ENCODE assay signal across 9 cellular contexts in the genomic region with DNA sequence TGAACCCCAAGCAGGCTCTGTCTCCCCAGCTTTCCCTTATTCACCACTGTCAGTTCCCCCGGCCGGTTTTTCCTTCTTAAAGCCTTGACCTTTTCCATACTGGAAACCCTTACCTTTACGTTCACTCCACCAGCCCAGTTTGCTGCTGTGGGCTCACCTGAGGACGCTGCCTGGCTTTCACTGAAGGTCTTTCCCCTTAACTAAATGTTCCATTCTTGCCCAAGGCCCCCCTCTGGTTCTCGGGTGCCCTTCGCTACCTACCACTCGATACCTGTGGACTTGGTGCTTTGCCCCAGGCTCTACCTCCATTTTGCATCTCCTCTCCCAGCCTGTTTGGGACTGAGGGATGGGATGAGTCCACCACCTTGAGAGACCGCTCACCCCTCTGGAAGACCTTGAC. TPM values are rescaled to one million over a fixed set of nuclear protein-coding genes. Genes with fewer than 3 reads are reported as not detected.
A peak's percentile ranks its signal among the peaks of the same experiment; 100 is the strongest.
DNase-seq lines count a peak whose midpoint lies in the region; ATAC-seq and TF ChIP-seq lines count a peak whose summit lies in the region.
"Had no signal": no experiment of that assay in that cellular context is flagged by ENCODE, and none has a peak within 500 bp of the region (broad histone marks: within the 10 kb centered on the region; RNA-seq: fewer than 3 reads in every experiment).

No MANE protein-coding gene starts in this region.

- no peaks in the 10 kb centered on the region for H3K27me3 Mint-ChIP-seq in activated CD4-positive, alpha-beta memory T cell treated with anti-CD3 and anti-CD28 coated beads for 36 hours

- CTCF ChIA-PET in HEK293 (lab: Yijun Ruan, JAX) = interaction anchor here (0.6 kb wide), 1 partner anchor 156 kb away, joined by 5 read pairs; no protein-coding TSS in a partner anchor
- CTCF ChIA-PET in activated CD4-positive, alpha-beta memory T cell treated with anti-CD3 and anti-CD28 coated beads for 36 hours (lab: Charles Lee) = interaction anchor here (2.4 kb wide), 1 partner anchor 290 kb away, joined by 6 read pairs; a partner anchor contains a TSS

- intact Hi-C loops in activated CD4-positive, alpha-beta memory T cell treated with anti-CD3 and anti-CD28 coated beads for 36 hours (cut with micrococcal nuclease) = loop anchor here (2.0 kb wide), 1 partner anchor 21 kb away; a partner anchor contains a TSS
- intact Hi-C loops in right cardiac atrium (cut with DNase I) = no loop called here

- no peaks in the 10 kb centered on the region for H3K9me3 Mint-ChIP-seq in activated CD4-positive, alpha-beta memory T cell treated with anti-CD3 and anti-CD28 coated beads for 36 hours

- TF ChIP-seq CTCF in HEK293 (tag by site-specific recombination; IDR thresholded peaks at IDR 0.05) = no peak

- peak overlapping the region; percentile 98 for H3K4me3 Mint-ChIP-seq in activated CD4-positive, alpha-beta memory T cell treated with anti-CD3 and anti-CD28 coated beads for 36 hours

- peaks cover 25% of the 10 kb centered on the region for H3K4me1 Mint-ChIP-seq in activated CD4-positive, alpha-beta memory T cell treated with anti-CD3 and anti-CD28 coated beads for 36 hours (ENCODE audit: low read depth)

- H3K4me1 ChIP-seq in HEK293 (ENCODE audit: control insufficient read depth, insufficient read depth, low read length) = peaks cover 3% of the 10 kb centered on the region; the same call in 1 of the 2 replicates
- peaks cover 9% of the 10 kb centered on the region for H3K4me1 ChIP-seq in right cardiac atrium (ENCODE audit: control insufficient read depth, insufficient read depth, low read length)

- H3K4me3 ChIP-seq in HEK293 (ENCODE audit: low read depth, low read length) = peak overlapping the region; percentile 96
- H3K4me3 ChIP-seq in right cardiac atrium (ENCODE audit: low read length) = peak overlapping the region; percentile 73
- peak overlapping the region; percentile 72 to 100 (median 94) for H3K4me3 ChIP-seq in skin epidermis

- DNase-seq in activated CD4-positive, alpha-beta memory T cell treated with anti-CD3 and anti-CD28 coated beads for 36 hours = no peak
- DNase-seq in right cardiac atrium (peak in 1 of 3 donors; percentile 46), NCI-H2196 (lab: John Stamatoyannopoulos, UW; ENCODE audit: unreplicated experiment) (no peak), NCI-H2029 treated with DMSO at 0.1 percent for 48 hours (lab: John Stamatoyannopoulos, UW) (no peak)
- DNase-seq in stimulated activated CD4-positive, alpha-beta T cell treated with anti-CD3 and anti-CD28 coated beads, Interleukin-12 subunit alpha, Interleukin-12 subunit beta, amount 100 ng/mL, for 4 hours = no peak
- DNase-seq: NCI-H2029 had no signal

- WGBS in right cardiac atrium = 21% methylated on average over 8 of the region's 8 CpGs

- peaks cover 4 to 62% of the 10 kb centered on the region in 2 experiments; a peak in 2 of 3 replicates for H3K36me3 ChIP-seq in HEK293 (ENCODE audit: control insufficient read depth in 2 of 2, insufficient read depth in 1 of 2, low read length in 2 of 2)

- H3K36me3 Mint-ChIP-seq in activated CD4-positive, alpha-beta memory T cell treated with anti-CD3 and anti-CD28 coated beads for 36 hours = peaks cover 23% of the 10 kb centered on the region

- ATAC-seq in right cardiac atrium (no peak), HG03457 (IDR thresholded peaks at IDR 0.05; ENCODE audit: unreplicated experiment) (no peak)

- peak overlapping the region; percentile 67 for H3K27ac Mint-ChIP-seq in activated CD4-positive, alpha-beta memory T cell treated with anti-CD3 and anti-CD28 coated beads for 36 hours

- peak overlapping the region; percentile 78 for H3K27ac ChIP-seq in HEK293 (ENCODE audit: extremely low read depth, low read depth, low read length)
- peak overlapping the region; percentile 93 for H3K27ac ChIP-seq in right cardiac atrium (ENCODE audit: low read length)
- H3K27ac ChIP-seq in skin epidermis = peak overlapping the region; percentile 62 to 98 (median 96)

- POLR2A ChIA-PET in HEK293 (lab: Yijun Ruan, JAX) = interaction anchor here (1.3 to 2.8 kb wide), 4 partner anchors 10 to 41 kb away, joined by 5 to 15 read pairs (median 6); a partner anchor contains a TSS
- POLR2A ChIA-PET in activated CD4-positive, alpha-beta memory T cell treated with anti-CD3 and anti-CD28 coated beads for 36 hours (lab: Charles Lee) = interaction anchor here (1.1 to 1.4 kb wide), 2 partner anchors 10 to 74 kb away, joined by 4 to 6 read pairs; a partner anchor contains a TSS

- no peaks in the 10 kb centered on the region for H3K27me3 ChIP-seq in right cardiac atrium (ENCODE audit: control insufficient read depth, insufficient read depth)

- H3K9me3 ChIP-seq in HEK293 (ENCODE audit: control insufficient read depth, insufficient read depth, low read depth, low read length) = no peaks in the 10 kb centered on the region
- no peaks in the 10 kb centered on the region for H3K9me3 ChIP-seq in right cardiac atrium (ENCODE audit: control insufficient read depth, low read length)

TF ChIP-seq in HEK293, 187 proteins besides CTCF, POLR2A, EP300 and RAD21:
- no peak for TF ChIP-seq ZNF214 (tag by site-specific recombination; IDR thresholded peaks at IDR 0.05; ENCODE audit: borderline replicate concordance)
- TF ChIP-seq ZNF76 (tag by site-specific recombination; IDR thresholded peaks at IDR 0.05; ENCODE audit: borderline replicate concordance, low read depth) = no peak
- TF ChIP-seq, protein P1, sequence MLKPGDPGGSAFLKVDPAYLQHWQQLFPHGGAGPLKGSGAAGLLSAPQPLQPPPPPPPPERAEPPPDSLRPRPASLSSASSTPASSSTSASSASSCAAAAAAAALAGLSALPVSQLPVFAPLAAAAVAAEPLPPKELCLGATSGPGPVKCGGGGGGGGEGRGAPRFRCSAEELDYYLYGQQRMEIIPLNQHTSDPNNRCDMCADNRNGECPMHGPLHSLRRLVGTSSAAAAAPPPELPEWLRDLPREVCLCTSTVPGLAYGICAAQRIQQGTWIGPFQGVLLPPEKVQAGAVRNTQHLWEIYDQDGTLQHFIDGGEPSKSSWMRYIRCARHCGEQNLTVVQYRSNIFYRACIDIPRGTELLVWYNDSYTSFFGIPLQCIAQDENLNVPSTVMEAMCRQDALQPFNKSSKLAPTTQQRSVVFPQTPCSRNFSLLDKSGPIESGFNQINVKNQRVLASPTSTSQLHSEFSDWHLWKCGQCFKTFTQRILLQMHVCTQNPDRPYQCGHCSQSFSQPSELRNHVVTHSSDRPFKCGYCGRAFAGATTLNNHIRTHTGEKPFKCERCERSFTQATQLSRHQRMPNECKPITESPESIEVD (tag by site-specific recombination; IDR thresholded peaks at IDR 0.05) = no peak

RNA-seq across cellular contexts. Expression of a gene that starts 0.9 kb away (rescaled TPM):
- total RNA-seq in activated CD4-positive, alpha-beta memory T cell treated with anti-CD3 and anti-CD28 coated beads for 36 hours = 100 to 1,000 TPM; 218 to 221 TPM
- 100 to 1,000 TPM; 271 to 340 (median 329) TPM for total RNA-seq in right cardiac atrium
- polyA plus RNA-seq in right cardiac atrium = 330 TPM

RNA-seq across cellular contexts. Expression of a gene that starts 10.5 kb away (rescaled TPM):
- 10 to 100 TPM; 41.2 to 48.7 TPM for total RNA-seq in activated CD4-positive, alpha-beta memory T cell treated with anti-CD3 and anti-CD28 coated beads for 36 hours
- total RNA-seq in right cardiac atrium = 10 to 100 TPM; 59.2 to 72.9 (median 63.5) TPM
- 50.9 TPM for polyA plus RNA-seq in right cardiac atrium

RNA-seq across cellular contexts. Expression of a gene that starts 20.3 kb away (rescaled TPM):
- 10 to 100 TPM; 28.5 to 32.4 TPM for total RNA-seq in activated CD4-positive, alpha-beta memory T cell treated with anti-CD3 and anti-CD28 coated beads for 36 hours
- total RNA-seq in right cardiac atrium = 10 to 100 TPM; 61.1 to 67.4 (median 65.3) TPM
- 39.8 TPM for polyA plus RNA-seq in right cardiac atrium

RNA-seq across cellular contexts. Expression of a gene that starts 40.3 kb away (rescaled TPM):
- 10 to 100 TPM; 49.6 to 51.5 TPM for total RNA-seq in activated CD4-positive, alpha-beta memory T cell treated with anti-CD3 and anti-CD28 coated beads for 36 hours
- 10 to 100 TPM; 30.8 to 34.5 (median 33.0) TPM for total RNA-seq in right cardiac atrium
- polyA plus RNA-seq in right cardiac atrium = 28.3 TPM

RNA-seq across cellular contexts. Expression of a gene that starts 53.9 kb away (rescaled TPM):
- not detected for total RNA-seq in activated CD4-positive, alpha-beta memory T cell treated with anti-CD3 and anti-CD28 coated beads for 36 hours
- total RNA-seq in right cardiac atrium = not detected
- polyA plus RNA-seq in right cardiac atrium = 0.07 TPM
